Comparison of ENCODE assay signal across 9 cellular contexts in the genomic region with DNA sequence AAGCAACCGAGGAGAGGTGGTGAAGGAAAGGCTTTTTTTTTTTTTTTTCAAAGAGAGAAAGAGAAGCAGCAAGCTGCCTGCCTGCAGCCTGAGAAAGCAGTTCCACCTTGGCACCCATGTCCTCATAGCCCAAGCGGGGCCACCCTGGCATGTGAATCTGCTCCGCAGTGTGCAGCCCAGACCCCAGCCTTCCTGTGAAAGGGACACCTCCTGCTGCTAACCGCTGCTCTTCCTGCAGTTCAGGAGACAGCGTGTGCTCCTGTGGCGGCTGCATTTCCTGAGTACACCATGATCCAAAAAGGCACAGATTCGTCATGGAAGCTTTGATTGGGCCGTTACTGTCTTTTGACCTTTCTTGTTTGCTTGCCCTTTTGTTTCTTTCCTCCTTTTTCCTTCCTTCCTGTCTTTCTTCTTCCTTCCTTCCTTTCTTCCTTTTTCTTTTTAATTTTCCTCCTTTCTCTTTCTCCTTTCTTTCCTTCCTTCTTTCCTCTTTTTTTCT. TPM values are rescaled to one million over a fixed set of nuclear protein-coding genes. Genes with fewer than 3 reads are reported as not detected.
DNase-seq lines count a peak whose midpoint lies in the region; ATAC-seq, FAIRE-seq and TF ChIP-seq lines count a peak whose summit lies in the region.
"Had no signal": no experiment of that assay in that cellular context is flagged by ENCODE, and none has a peak within 500 bp of the region (broad histone marks: within the 10 kb centered on the region; RNA-seq: fewer than 3 reads in every experiment).

No MANE protein-coding gene starts in this region.

- TF ChIP-seq POLR2A in H54 (IDR thresholded peaks at IDR 0.05; ENCODE audit: low read depth, low read length) = no peak

- H3K4me3 Mint-ChIP-seq in activated CD4-positive, alpha-beta T cell treated with anti-CD3 and anti-CD28 coated beads, Interleukin-2, amount 10 ng/mL, durations not matched to agents 7 days and 5 days = peak overlapping the region; percentile 72
- peak overlapping the region; percentile 53 for H3K4me3 Mint-ChIP-seq in stimulated activated memory B cell treated with anti-CD40 and anti-IgM and Interleukin-4, amounts not matched to agents 10 μg/mL and 1 μg/mL and 100 μg/mL, for 72 hours

- ATAC-seq in stimulated activated memory B cell treated with anti-CD40 and anti-IgM and Interleukin-4, amounts not matched to agents 10 μg/mL and 1 μg/mL and 100 μg/mL, for 72 hours = no peak
- ATAC-seq in GM18511 (IDR thresholded peaks at IDR 0.05; ENCODE audit: unreplicated experiment) = no peak

- POLR2A ChIA-PET in activated CD4-positive, alpha-beta T cell treated with anti-CD3 and anti-CD28 coated beads, Interleukin-2, amount 10 ng/mL, durations not matched to agents 7 days and 5 days (lab: Charles Lee) = interaction anchor here (0.5 to 2.1 kb wide), 3 partner anchors 17 to 75 kb away, joined by 3 to 5 read pairs (median 4); no protein-coding TSS in a partner anchor

- H3K4me1 Mint-ChIP-seq in activated CD4-positive, alpha-beta T cell treated with anti-CD3 and anti-CD28 coated beads, Interleukin-2, amount 10 ng/mL, durations not matched to agents 7 days and 5 days = peaks cover 27% of the 10 kb centered on the region
- peaks cover 77% of the 10 kb centered on the region for H3K4me1 Mint-ChIP-seq in stimulated activated memory B cell treated with anti-CD40 and anti-IgM and Interleukin-4, amounts not matched to agents 10 μg/mL and 1 μg/mL and 100 μg/mL, for 72 hours

- no peaks in the 10 kb centered on the region for H3K27me3 Mint-ChIP-seq in activated CD4-positive, alpha-beta T cell treated with anti-CD3 and anti-CD28 coated beads, Interleukin-2, amount 10 ng/mL, durations not matched to agents 7 days and 5 days
- no peaks in the 10 kb centered on the region for H3K27me3 Mint-ChIP-seq in stimulated activated memory B cell treated with anti-CD40 and anti-IgM and Interleukin-4, amounts not matched to agents 10 μg/mL and 1 μg/mL and 100 μg/mL, for 72 hours

- CTCF ChIA-PET in activated CD4-positive, alpha-beta T cell treated with anti-CD3 and anti-CD28 coated beads, Interleukin-2, amount 10 ng/mL, durations not matched to agents 7 days and 5 days (lab: Charles Lee) = interaction anchor here (1.0 to 2.2 kb wide), 7 partner anchors 10 to 200 kb away, joined by 3 to 7 read pairs (median 5); no protein-coding TSS in a partner anchor

- no peak for FAIRE-seq in H54 (lab: Jason Lieb, UNC)

- peaks cover 88% of the 10 kb centered on the region for H3K36me3 Mint-ChIP-seq in activated CD4-positive, alpha-beta T cell treated with anti-CD3 and anti-CD28 coated beads, Interleukin-2, amount 10 ng/mL, durations not matched to agents 7 days and 5 days (ENCODE audit: low read depth)
- H3K36me3 Mint-ChIP-seq in stimulated activated memory B cell treated with anti-CD40 and anti-IgM and Interleukin-4, amounts not matched to agents 10 μg/mL and 1 μg/mL and 100 μg/mL, for 72 hours = peaks cover 40% of the 10 kb centered on the region

- DNase-seq in NCI-H146 (lab: John Stamatoyannopoulos, UW) = peak; percentile 41
- no peak for DNase-seq in NCI-H146 treated with DMSO at 0.1 percent for 48 hours (lab: John Stamatoyannopoulos, UW; ENCODE audit: unreplicated experiment)
- DNase-seq in activated CD4-positive, alpha-beta T cell treated with anti-CD3 and anti-CD28 coated beads, Interleukin-2, amount 10 ng/mL, durations not matched to agents 7 days and 5 days = peak; percentile 57
- DNase-seq in fibroblast of pulmonary artery (ENCODE audit: low read depth) = peak; percentile 2
- no peak for DNase-seq in NCI-H446 treated with DMSO at 0.1 percent for 48 hours (lab: John Stamatoyannopoulos, UW)
- no peak for DNase-seq in H54 (ENCODE audit: insufficient read length, low spot score)
- DNase-seq: hippocampal formation had no signal

- no peak overlapping the region for H3K4me3 ChIP-seq in fibroblast of pulmonary artery (replicated peaks; ENCODE audit: low read depth, low read length)

- peaks cover 4% of the 10 kb centered on the region for H3K9me3 Mint-ChIP-seq in activated CD4-positive, alpha-beta T cell treated with anti-CD3 and anti-CD28 coated beads, Interleukin-2, amount 10 ng/mL, durations not matched to agents 7 days and 5 days
- H3K9me3 Mint-ChIP-seq in stimulated activated memory B cell treated with anti-CD40 and anti-IgM and Interleukin-4, amounts not matched to agents 10 μg/mL and 1 μg/mL and 100 μg/mL, for 72 hours = no peaks in the 10 kb centered on the region

- TF ChIP-seq CTCF in fibroblast of pulmonary artery (IDR thresholded peaks at IDR 0.05; ENCODE audit: low read length, missing control alignments) = no peak

- H3K27ac Mint-ChIP-seq in activated CD4-positive, alpha-beta T cell treated with anti-CD3 and anti-CD28 coated beads, Interleukin-2, amount 10 ng/mL, durations not matched to agents 7 days and 5 days = peak overlapping the region; percentile 93
- no peak overlapping the region for H3K27ac Mint-ChIP-seq in stimulated activated memory B cell treated with anti-CD40 and anti-IgM and Interleukin-4, amounts not matched to agents 10 μg/mL and 1 μg/mL and 100 μg/mL, for 72 hours

RNA-seq across cellular contexts. Expression of a gene that starts 38.1 kb away (rescaled TPM):
- total RNA-seq in activated CD4-positive, alpha-beta T cell treated with anti-CD3 and anti-CD28 coated beads, Interleukin-2, amount 10 ng/mL, durations not matched to agents 7 days and 5 days = 100 to 1,000 TPM; 379 to 406 TPM

Comparison
In these comparisons a context has a peak if more than half of its experiments do, and no peak if none do; other contexts are left out.
1. DNase-seq: peak in NCI-H146 (single experiment), activated CD4-positive, alpha-beta T cell treated with anti-CD3 and anti-CD28 coated beads, Interleukin-2, amount 10 ng/mL, durations not matched to agents 7 days and 5 days (single experiment) and fibroblast of pulmonary artery (single experiment); none in NCI-H146 treated with DMSO at 0.1 percent for 48 hours (single experiment), NCI-H446 treated with DMSO at 0.1 percent for 48 hours (single experiment) and H54 (single experiment).